21 cellular contexts compared by ENCODE assay signal in genomic region chr9:119197858-119198607, GRCh38.
DNase-seq lines count a peak whose midpoint lies in the region; ATAC-seq, FAIRE-seq and TF ChIP-seq lines count a peak whose summit lies in the region.
"Had no signal": no experiment of that assay in that cellular context is flagged by ENCODE, and none has a peak within 500 bp of the region (broad histone marks: within the 10 kb centered on the region; RNA-seq: fewer than 3 reads in every experiment).

No MANE protein-coding gene starts in this region.

- no peak overlapping the region for H3K4me2 ChIP-seq in HepG2 (ENCODE audit: low read depth, low read length)
- H3K4me2 ChIP-seq: BLaER1, GM23338 had no signal

- TF ChIP-seq CTCF in HepG2 (CRISPR knock-in tag; IDR thresholded peaks at IDR 0.05), result no peak
- TF ChIP-seq CTCF in right lobe of liver (IDR thresholded peaks at IDR 0.05), result no peak
- TF ChIP-seq CTCF in psoas muscle (IDR thresholded peaks at IDR 0.05), result no peak

- BruUV-seq in HepG2 (replicated peaks; lab: Mats Ljungman, UMichigan), result no TSS peak

- TF ChIP-seq EP300 in HepG2 (IDR thresholded peaks at IDR 0.05; ENCODE audit: low read depth in 2 of 2, low read length in 2 of 2) (no peak), HepG2 (CRISPR knock-in tag; IDR thresholded peaks at IDR 0.05; ENCODE audit: borderline replicate concordance) (no peak)

- DNase-seq in Right ventricle myocardium superior, result no peak
- no peak for DNase-seq in Right ventricle myocardium inferior (ENCODE audit: missing footprints)
- DNase-seq in HepG2 (ENCODE audit: low spot score), result no peak
- DNase-seq in right lobe of liver, result no peak
- no peak for DNase-seq in psoas muscle
- DNase-seq in NCI-H187 treated with DMSO at 0.1 percent for 48 hours (lab: John Stamatoyannopoulos, UW), result no peak
- DNase-seq in NCI-H146 (lab: John Stamatoyannopoulos, UW), result no peak
- DNase-seq: Caco-2; CD4-positive, CD25-positive, alpha-beta regulatory T cell; CD8-positive, alpha-beta T cell; DMS153; DND-41; HCEC 1CT had no signal

- H3K4me3 ChIP-seq in HepG2 (replicated peaks in 1 of 3; ENCODE audit: insufficient read depth in 1 of 3, low read depth in 2 of 3, low read length in 3 of 3), result no peak overlapping the region
- H3K4me3 ChIP-seq in right lobe of liver, result no peak overlapping the region
- H3K4me3 ChIP-seq in psoas muscle, result no peak overlapping the region
- H3K4me3 ChIP-seq: BLaER1, GM23338 had no signal

- ATAC-seq in Right ventricle myocardium superior (ENCODE audit: poor library complexity), result peak; percentile 49
- no peak for ATAC-seq in Right ventricle myocardium inferior
- no peak for ATAC-seq in HepG2
- no peak for ATAC-seq in right lobe of liver
- ATAC-seq in psoas muscle, result peak in 3 of 4 donors; percentile 79 to 87 (median 81)
- ATAC-seq: CD8-positive, alpha-beta T cell; GM23338 had no signal

- H3K27me3 ChIP-seq in HepG2 (ENCODE audit: control insufficient read depth in 1 of 2, insufficient read depth in 2 of 2, low read length in 2 of 2) (no peaks in the 10 kb centered on the region), right lobe of liver (no peaks in the 10 kb centered on the region), psoas muscle (ENCODE audit: insufficient read depth in 3 of 3, low read length in 2 of 3) (no peaks in the 10 kb centered on the region)
- H3K27me3 ChIP-seq: BLaER1 had no signal

- H3K27ac ChIP-seq in HepG2 (ENCODE audit: extremely low read length, insufficient read depth, low read length), result no peak overlapping the region
- H3K27ac ChIP-seq in right lobe of liver, result no peak overlapping the region
- no peak overlapping the region for H3K27ac ChIP-seq in psoas muscle
- H3K27ac ChIP-seq: 22Rv1, BLaER1, C4-2B had no signal

- FAIRE-seq in HepG2 (lab: Jason Lieb, UNC), result no peak
- FAIRE-seq: A204.1, G401.6, GM12892, GM19239 had no signal

- CTCF ChIA-PET in HepG2 (lab: Yijun Ruan, JAX; ENCODE audit: low intra/inter-chr PET ratio, low total read pairs), result no interaction called here

- H3K79me2 ChIP-seq in HepG2 (ENCODE audit: insufficient read depth, low read length), result no peaks in the 10 kb centered on the region

- no peak overlapping the region for H2AFZ ChIP-seq in HepG2 (ENCODE audit: low read length)
- H2AFZ ChIP-seq: GM23338 had no signal

- H3K4me1 ChIP-seq in HepG2 (ENCODE audit: insufficient read depth, low read length) (no peaks in the 10 kb centered on the region), right lobe of liver (no peaks in the 10 kb centered on the region), psoas muscle (peaks cover 4% of the 10 kb centered on the region)
- H3K4me1 ChIP-seq: BLaER1, Caco-2 had no signal

- H3K9ac ChIP-seq in HepG2 (ENCODE audit: insufficient read depth, low read depth, low read length), result no peak overlapping the region
- H3K9ac ChIP-seq: BLaER1 had no signal

- 25% methylated on average over 7 of the region's 7 CpGs for WGBS in HepG2 (ENCODE audit: low lambda C conversion rate)
- WGBS in right lobe of liver (ENCODE audit: insufficient coverage, low coverage, low lambda C conversion rate, missing lambda C conversion rate), result 42% methylated on average over 6 of the region's 7 CpGs
- WGBS in psoas muscle, 3 donors, result 53 to 75% (median 62%) methylated on average over 7 of the region's 7 CpGs

- no peak for TF ChIP-seq POLR2A in HepG2 (IDR thresholded peaks at IDR 0.05; ENCODE audit: insufficient read depth in 1 of 2, low read depth in 2 of 2, low read length in 2 of 2)
- no peak for TF ChIP-seq POLR2A in right lobe of liver (IDR thresholded peaks at IDR 0.05)

- no peak for TF ChIP-seq RAD21 in HepG2 (CRISPR knock-in tag; IDR thresholded peaks at IDR 0.05)

- POLR2A ChIA-PET in HepG2 (lab: Yijun Ruan, JAX), result no interaction called here

- intact Hi-C loops in Right ventricle myocardium superior (cut with DNase I), result no loop called here
- intact Hi-C loops in Right ventricle myocardium inferior (cut with DNase I), result no loop called here
- intact Hi-C loops in HepG2 (cut with micrococcal nuclease; ENCODE audit: unreplicated experiment), result no loop called here
- intact Hi-C loops in right lobe of liver (cut with DNase I), result no loop called here
- intact Hi-C loops in psoas muscle (cut with DNase I), result no loop called here

- in situ Hi-C loops in HepG2 (cut with HindIII; ENCODE audit: extremely low pct_ligation_motif_present, low pct_unique_long_range_greater_than_20kb), result no loop called here

- H3K36me3 ChIP-seq in HepG2 (replicated peaks in 1 of 2; ENCODE audit: control insufficient read depth in 1 of 2, insufficient read depth in 2 of 2, low read length in 2 of 2) (no peaks in the 10 kb centered on the region), right lobe of liver (no peaks in the 10 kb centered on the region), psoas muscle (ENCODE audit: insufficient read depth in 1 of 2, low read depth in 1 of 2) (no peaks in the 10 kb centered on the region)
- H3K36me3 ChIP-seq: BLaER1 had no signal

- H3K9me3 ChIP-seq in HepG2 (ENCODE audit: low read length) (no peaks in the 10 kb centered on the region), right lobe of liver (no peaks in the 10 kb centered on the region), psoas muscle (no peaks in the 10 kb centered on the region)
- H3K9me3 ChIP-seq: BLaER1, Caco-2 had no signal

- no peaks in the 10 kb centered on the region for H4K20me1 ChIP-seq in HepG2 (ENCODE audit: insufficient read depth, low read length)
- H4K20me1 ChIP-seq: BLaER1 had no signal

TF ChIP-seq in HepG2, 621 proteins besides CTCF, POLR2A, EP300 and RAD21:
- TF ChIP-seq CEBPB (IDR thresholded peaks at IDR 0.05; ENCODE audit: borderline replicate concordance, low read depth, low read length), result peak; percentile 62; the same call in 1 of the 2 replicates
- no peak for TF ChIP-seq ZBTB20 (CRISPR knock-in tag; IDR thresholded peaks at IDR 0.05; ENCODE audit: borderline replicate concordance, low read depth)
TF ChIP-seq in HepG2: peak in this region for 1.

Comparison
In these comparisons a context has a peak if more than half of its experiments do, and no peak if none do; other contexts are left out.
1. ATAC-seq: peak in Right ventricle myocardium superior (single experiment) and psoas muscle (3 of 4); none in Right ventricle myocardium inferior (single experiment), HepG2 (single experiment) and right lobe of liver (0 of 4).